In genomic region chr2:80075719-80076118, GRCh38 we compare ENCODE assay signal across 20 cellular contexts.
"Had no signal": no experiment of that assay in that cellular context is flagged by ENCODE, and none has a peak within 500 bp of the region (broad histone marks: within the 10 kb centered on the region; RNA-seq: fewer than 3 reads in every experiment).

No MANE protein-coding gene starts in this region.

- DNase-seq: KBM-7, MG63, NCI-H1092, NCI-H1105 treated with DMSO at 0.1 percent for 48 hours, NCI-H1417 treated with DMSO at 0.1 percent for 48 hours, NCI-H146, NCI-H187, NCI-H2029, NCI-H2081 treated with DMSO at 0.1 percent for 48 hours, NCI-H2171, NCI-H226, NCI-H446, NCI-H510A, NCI-H524 treated with DMSO at 0.1 percent for 48 hours, NCI-H69, NCI-H774, SHP77, SK-N-SH, SW 1271 had no signal

- H3K4me3 Mint-ChIP-seq: IgD-negative memory B cell had no signal

- H3K4me1 Mint-ChIP-seq: IgD-negative memory B cell had no signal

- H3K27me3 Mint-ChIP-seq: IgD-negative memory B cell had no signal

- H3K27ac Mint-ChIP-seq: IgD-negative memory B cell had no signal

- H3K36me3 Mint-ChIP-seq: IgD-negative memory B cell had no signal

- H3K4me3 ChIP-seq: MG63 had no signal
